Comparison of ENCODE assay signal across 1 cellular context in the genomic region with DNA sequence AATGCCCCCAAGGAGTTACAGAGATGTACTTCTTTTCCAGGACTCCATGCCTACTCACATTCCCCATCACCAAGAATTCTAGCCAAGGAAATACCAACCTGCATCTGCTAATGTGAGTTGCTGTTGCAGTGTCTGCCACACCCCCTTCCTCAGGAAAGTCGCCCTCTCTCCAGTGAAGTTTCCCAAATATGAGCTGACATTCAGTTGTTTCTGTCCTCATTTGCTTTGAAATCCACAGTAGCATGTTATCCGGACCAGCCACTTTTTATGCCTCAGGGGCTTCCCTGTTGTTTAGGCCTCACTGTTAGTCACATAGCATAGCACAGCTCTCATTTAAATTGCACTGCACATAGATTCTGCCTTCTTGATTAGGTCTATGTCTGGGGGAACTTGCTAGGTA.
TF ChIP-seq lines count a peak whose summit lies in the region.

No MANE protein-coding gene starts in this region.

TF ChIP-seq in GM23338, 12 proteins besides CTCF, POLR2A, EP300 and RAD21 (continued from another document):
- TF ChIP-seq, protein P1, sequence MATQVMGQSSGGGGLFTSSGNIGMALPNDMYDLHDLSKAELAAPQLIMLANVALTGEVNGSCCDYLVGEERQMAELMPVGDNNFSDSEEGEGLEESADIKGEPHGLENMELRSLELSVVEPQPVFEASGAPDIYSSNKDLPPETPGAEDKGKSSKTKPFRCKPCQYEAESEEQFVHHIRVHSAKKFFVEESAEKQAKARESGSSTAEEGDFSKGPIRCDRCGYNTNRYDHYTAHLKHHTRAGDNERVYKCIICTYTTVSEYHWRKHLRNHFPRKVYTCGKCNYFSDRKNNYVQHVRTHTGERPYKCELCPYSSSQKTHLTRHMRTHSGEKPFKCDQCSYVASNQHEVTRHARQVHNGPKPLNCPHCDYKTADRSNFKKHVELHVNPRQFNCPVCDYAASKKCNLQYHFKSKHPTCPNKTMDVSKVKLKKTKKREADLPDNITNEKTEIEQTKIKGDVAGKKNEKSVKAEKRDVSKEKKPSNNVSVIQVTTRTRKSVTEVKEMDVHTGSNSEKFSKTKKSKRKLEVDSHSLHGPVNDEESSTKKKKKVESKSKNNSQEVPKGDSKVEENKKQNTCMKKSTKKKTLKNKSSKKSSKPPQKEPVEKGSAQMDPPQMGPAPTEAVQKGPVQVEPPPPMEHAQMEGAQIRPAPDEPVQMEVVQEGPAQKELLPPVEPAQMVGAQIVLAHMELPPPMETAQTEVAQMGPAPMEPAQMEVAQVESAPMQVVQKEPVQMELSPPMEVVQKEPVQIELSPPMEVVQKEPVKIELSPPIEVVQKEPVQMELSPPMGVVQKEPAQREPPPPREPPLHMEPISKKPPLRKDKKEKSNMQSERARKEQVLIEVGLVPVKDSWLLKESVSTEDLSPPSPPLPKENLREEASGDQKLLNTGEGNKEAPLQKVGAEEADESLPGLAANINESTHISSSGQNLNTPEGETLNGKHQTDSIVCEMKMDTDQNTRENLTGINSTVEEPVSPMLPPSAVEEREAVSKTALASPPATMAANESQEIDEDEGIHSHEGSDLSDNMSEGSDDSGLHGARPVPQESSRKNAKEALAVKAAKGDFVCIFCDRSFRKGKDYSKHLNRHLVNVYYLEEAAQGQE (IDR thresholded peaks at IDR 0.05; ENCODE audit: unreplicated experiment): no peak
- TF ChIP-seq EZH2phosphoT487 (IDR thresholded peaks at IDR 0.05; ENCODE audit: unreplicated experiment) (no peak), ZNF114 (CRISPR knock-in tag; IDR thresholded peaks at IDR 0.05) (no peak), EZH2 (IDR thresholded peaks at IDR 0.05; ENCODE audit: low read depth, unreplicated experiment) (no peak), NANOG (IDR thresholded peaks at IDR 0.05; ENCODE audit: borderline replicate concordance) (no peak), STAT1 (IDR thresholded peaks at IDR 0.05; ENCODE audit: unreplicated experiment) (no peak), JUNB (IDR thresholded peaks at IDR 0.05; ENCODE audit: unreplicated experiment) (no peak), POLR2AphosphoS5 (IDR thresholded peaks at IDR 0.05; ENCODE audit: low read depth) (no peak), CREB1 (CRISPR knock-in tag; IDR thresholded peaks at IDR 0.05; ENCODE audit: low read depth) (no peak)
- TF ChIP-seq, protein P2, sequence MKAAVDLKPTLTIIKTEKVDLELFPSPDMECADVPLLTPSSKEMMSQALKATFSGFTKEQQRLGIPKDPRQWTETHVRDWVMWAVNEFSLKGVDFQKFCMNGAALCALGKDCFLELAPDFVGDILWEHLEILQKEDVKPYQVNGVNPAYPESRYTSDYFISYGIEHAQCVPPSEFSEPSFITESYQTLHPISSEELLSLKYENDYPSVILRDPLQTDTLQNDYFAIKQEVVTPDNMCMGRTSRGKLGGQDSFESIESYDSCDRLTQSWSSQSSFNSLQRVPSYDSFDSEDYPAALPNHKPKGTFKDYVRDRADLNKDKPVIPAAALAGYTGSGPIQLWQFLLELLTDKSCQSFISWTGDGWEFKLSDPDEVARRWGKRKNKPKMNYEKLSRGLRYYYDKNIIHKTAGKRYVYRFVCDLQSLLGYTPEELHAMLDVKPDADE (IDR thresholded peaks at IDR 0.05): no peak
- TF ChIP-seq, protein P3, sequence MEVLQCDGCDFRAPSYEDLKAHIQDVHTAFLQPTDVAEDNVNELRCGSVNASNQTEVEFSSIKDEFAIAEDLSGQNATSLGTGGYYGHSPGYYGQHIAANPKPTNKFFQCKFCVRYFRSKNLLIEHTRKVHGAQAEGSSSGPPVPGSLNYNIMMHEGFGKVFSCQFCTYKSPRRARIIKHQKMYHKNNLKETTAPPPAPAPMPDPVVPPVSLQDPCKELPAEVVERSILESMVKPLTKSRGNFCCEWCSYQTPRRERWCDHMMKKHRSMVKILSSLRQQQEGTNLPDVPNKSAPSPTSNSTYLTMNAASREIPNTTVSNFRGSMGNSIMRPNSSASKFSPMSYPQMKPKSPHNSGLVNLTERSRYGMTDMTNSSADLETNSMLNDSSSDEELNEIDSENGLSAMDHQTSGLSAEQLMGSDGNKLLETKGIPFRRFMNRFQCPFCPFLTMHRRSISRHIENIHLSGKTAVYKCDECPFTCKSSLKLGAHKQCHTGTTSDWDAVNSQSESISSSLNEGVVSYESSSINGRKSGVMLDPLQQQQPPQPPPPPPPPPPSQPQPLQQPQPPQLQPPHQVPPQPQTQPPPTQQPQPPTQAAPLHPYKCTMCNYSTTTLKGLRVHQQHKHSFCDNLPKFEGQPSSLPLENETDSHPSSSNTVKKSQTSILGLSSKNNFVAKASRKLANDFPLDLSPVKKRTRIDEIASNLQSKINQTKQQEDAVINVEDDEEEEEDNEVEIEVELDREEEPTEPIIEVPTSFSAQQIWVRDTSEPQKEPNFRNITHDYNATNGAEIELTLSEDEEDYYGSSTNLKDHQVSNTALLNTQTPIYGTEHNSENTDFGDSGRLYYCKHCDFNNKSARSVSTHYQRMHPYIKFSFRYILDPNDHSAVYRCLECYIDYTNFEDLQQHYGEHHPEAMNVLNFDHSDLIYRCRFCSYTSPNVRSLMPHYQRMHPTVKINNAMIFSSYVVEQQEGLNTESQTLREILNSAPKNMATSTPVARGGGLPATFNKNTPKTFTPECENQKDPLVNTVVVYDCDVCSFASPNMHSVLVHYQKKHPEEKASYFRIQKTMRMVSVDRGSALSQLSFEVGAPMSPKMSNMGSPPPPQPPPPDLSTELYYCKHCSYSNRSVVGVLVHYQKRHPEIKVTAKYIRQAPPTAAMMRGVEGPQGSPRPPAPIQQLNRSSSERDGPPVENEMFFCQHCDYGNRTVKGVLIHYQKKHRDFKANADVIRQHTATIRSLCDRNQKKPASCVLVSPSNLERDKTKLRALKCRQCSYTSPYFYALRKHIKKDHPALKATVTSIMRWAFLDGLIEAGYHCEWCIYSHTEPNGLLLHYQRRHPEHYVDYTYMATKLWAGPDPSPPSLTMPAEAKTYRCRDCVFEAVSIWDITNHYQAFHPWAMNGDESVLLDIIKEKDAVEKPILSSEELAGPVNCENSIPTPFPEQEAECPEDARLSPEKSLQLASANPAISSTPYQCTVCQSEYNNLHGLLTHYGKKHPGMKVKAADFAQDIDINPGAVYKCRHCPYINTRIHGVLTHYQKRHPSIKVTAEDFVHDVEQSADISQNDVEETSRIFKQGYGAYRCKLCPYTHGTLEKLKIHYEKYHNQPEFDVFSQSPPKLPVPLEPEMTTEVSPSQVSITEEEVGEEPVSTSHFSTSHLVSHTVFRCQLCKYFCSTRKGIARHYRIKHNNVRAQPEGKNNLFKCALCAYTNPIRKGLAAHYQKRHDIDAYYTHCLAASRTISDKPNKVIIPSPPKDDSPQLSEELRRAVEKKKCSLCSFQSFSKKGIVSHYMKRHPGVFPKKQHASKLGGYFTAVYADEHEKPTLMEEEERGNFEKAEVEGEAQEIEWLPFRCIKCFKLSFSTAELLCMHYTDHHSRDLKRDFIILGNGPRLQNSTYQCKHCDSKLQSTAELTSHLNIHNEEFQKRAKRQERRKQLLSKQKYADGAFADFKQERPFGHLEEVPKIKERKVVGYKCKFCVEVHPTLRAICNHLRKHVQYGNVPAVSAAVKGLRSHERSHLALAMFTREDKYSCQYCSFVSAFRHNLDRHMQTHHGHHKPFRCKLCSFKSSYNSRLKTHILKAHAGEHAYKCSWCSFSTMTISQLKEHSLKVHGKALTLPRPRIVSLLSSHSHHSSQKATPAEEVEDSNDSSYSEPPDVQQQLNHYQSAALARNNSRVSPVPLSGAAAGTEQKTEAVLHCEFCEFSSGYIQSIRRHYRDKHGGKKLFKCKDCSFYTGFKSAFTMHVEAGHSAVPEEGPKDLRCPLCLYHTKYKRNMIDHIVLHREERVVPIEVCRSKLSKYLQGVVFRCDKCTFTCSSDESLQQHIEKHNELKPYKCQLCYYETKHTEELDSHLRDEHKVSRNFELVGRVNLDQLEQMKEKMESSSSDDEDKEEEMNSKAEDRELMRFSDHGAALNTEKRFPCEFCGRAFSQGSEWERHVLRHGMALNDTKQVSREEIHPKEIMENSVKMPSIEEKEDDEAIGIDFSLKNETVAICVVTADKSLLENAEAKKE (CRISPR knock-in tag; IDR thresholded peaks at IDR 0.05): no peak
TF ChIP-seq in GM23338: peak in this region for 0.
